Comparison of ENCODE assay signal across 19 cellular contexts in genomic region chr16:66364959-66365306, GRCh38. TPM values are rescaled to one million over a fixed set of nuclear protein-coding genes. Genes with fewer than 3 reads are reported as not detected.
A peak's percentile ranks its signal among the peaks of the same experiment; 100 is the strongest.
DNase-seq lines count a peak whose midpoint lies in the region; ATAC-seq and TF ChIP-seq lines count a peak whose summit lies in the region.
"Had no signal": no experiment of that assay in that cellular context is flagged by ENCODE, and none has a peak within 500 bp of the region (broad histone marks: within the 10 kb centered on the region; RNA-seq: fewer than 3 reads in every experiment).

No MANE protein-coding gene starts in this region.

- no peak for TF ChIP-seq CTCF in esophagus squamous epithelium (IDR thresholded peaks at IDR 0.05)
- no peak for TF ChIP-seq CTCF in osteoblast (IDR thresholded peaks at IDR 0.05; ENCODE audit: extremely low read depth, low read depth, low read length)

- ATAC-seq in right cardiac atrium: no peak
- no peak for ATAC-seq in left cardiac atrium
- no peak for ATAC-seq in HG03457 (IDR thresholded peaks at IDR 0.05; ENCODE audit: unreplicated experiment)
- no peak for ATAC-seq in GM18909 (IDR thresholded peaks at IDR 0.05; ENCODE audit: poor library complexity, unreplicated experiment)
- ATAC-seq: activated CD8-positive, alpha-beta T cell treated with anti-CD3 and anti-CD28 coated beads for 36 hours; activated T-cell treated with anti-CD3 and anti-CD28 coated beads, Interleukin-2, amount 50 U/mL, for 72 hours; WTC11 had no signal

- DNase-seq in right cardiac atrium: no peak
- DNase-seq in left cardiac atrium: no peak
- no peak for DNase-seq in esophagus squamous epithelium (lab: John Stamatoyannopoulos, UW)
- no peak for DNase-seq in osteoblast (ENCODE audit: insufficient read length, low spot score, missing footprints)
- DNase-seq in H4 (ENCODE audit: low spot score): no peak
- no peak for DNase-seq in activated CD4-positive, alpha-beta memory T cell treated with anti-CD3 and anti-CD28 coated beads for 36 hours
- DNase-seq: activated CD8-positive, alpha-beta T cell treated with anti-CD3 and anti-CD28 coated beads for 36 hours; activated T-cell treated with anti-CD3 and anti-CD28 coated beads, Interleukin-2, amount 50 U/mL, for 72 hours; CD8-positive, alpha-beta memory T cell; NCI-H187 treated with DMSO at 0.1 percent for 48 hours; SIG-M5 had no signal

- no peak for TF ChIP-seq POLR2A in esophagus squamous epithelium (IDR thresholded peaks at IDR 0.05)

- no peak overlapping the region for H3K4me3 Mint-ChIP-seq in activated CD4-positive, alpha-beta memory T cell treated with anti-CD3 and anti-CD28 coated beads for 36 hours
- H3K4me3 Mint-ChIP-seq: activated CD8-positive, alpha-beta T cell treated with anti-CD3 and anti-CD28 coated beads for 36 hours; activated naive CD8-positive, alpha-beta T cell; activated T-cell treated with anti-CD3 and anti-CD28 coated beads, Interleukin-2, amount 50 U/mL, for 72 hours; brain; CD8-positive, alpha-beta memory T cell; T-helper 1 cell treated with Interleukin-12 subunit alpha and Interleukin-12 subunit beta and Interleukin-4 antibody, amounts not matched to agents 30 μg/mL and 1 μg/mL, for 36 hours; WTC11 had no signal

- H3K4me3 ChIP-seq in right cardiac atrium (ENCODE audit: low read length): no peak overlapping the region
- no peak overlapping the region for H3K4me3 ChIP-seq in esophagus squamous epithelium
- no peak overlapping the region for H3K4me3 ChIP-seq in osteoblast (ENCODE audit: insufficient read depth, low read length)

- no peaks in the 10 kb centered on the region for H3K79me2 ChIP-seq in osteoblast (ENCODE audit: insufficient read depth, low read length)

- CTCF ChIA-PET in activated CD4-positive, alpha-beta memory T cell treated with anti-CD3 and anti-CD28 coated beads for 36 hours (lab: Charles Lee): interaction anchor here (2.5 kb wide), 1 partner anchor 7 kb away, joined by 8 read pairs; no protein-coding TSS in a partner anchor

- H3K27me3 ChIP-seq in right cardiac atrium (ENCODE audit: control insufficient read depth, insufficient read depth) (no peaks in the 10 kb centered on the region), esophagus squamous epithelium (peaks cover 0 to 9% (median 0%) of the 10 kb centered on the region in 4 donors), osteoblast (ENCODE audit: insufficient read depth, low read length) (peaks cover 31% of the 10 kb centered on the region)

- no peaks in the 10 kb centered on the region for H3K36me3 Mint-ChIP-seq in activated CD4-positive, alpha-beta memory T cell treated with anti-CD3 and anti-CD28 coated beads for 36 hours
- H3K36me3 Mint-ChIP-seq: activated naive CD8-positive, alpha-beta T cell; brain; WTC11 had no signal

- H3K4me2 ChIP-seq in osteoblast (ENCODE audit: insufficient read depth, low read length): peak overlapping the region; percentile 51

- 40% methylated on average over 2 of the region's 2 CpGs for WGBS in right cardiac atrium
- WGBS in esophagus squamous epithelium, 2 donors: 19 to 20% methylated on average over 2 of the region's 2 CpGs

- POLR2A ChIA-PET in activated CD4-positive, alpha-beta memory T cell treated with anti-CD3 and anti-CD28 coated beads for 36 hours (lab: Charles Lee): no interaction called here

- no peak overlapping the region for H2AFZ ChIP-seq in osteoblast (ENCODE audit: low read length)

- H3K4me1 Mint-ChIP-seq in activated CD4-positive, alpha-beta memory T cell treated with anti-CD3 and anti-CD28 coated beads for 36 hours (ENCODE audit: low read depth): no peaks in the 10 kb centered on the region

- no peak overlapping the region for H3K27ac Mint-ChIP-seq in activated CD4-positive, alpha-beta memory T cell treated with anti-CD3 and anti-CD28 coated beads for 36 hours
- H3K27ac Mint-ChIP-seq: activated CD8-positive, alpha-beta T cell treated with anti-CD3 and anti-CD28 coated beads for 36 hours; activated naive CD8-positive, alpha-beta T cell; activated T-cell treated with anti-CD3 and anti-CD28 coated beads, Interleukin-2, amount 50 U/mL, for 72 hours; CD8-positive, alpha-beta memory T cell; T-helper 1 cell treated with Interleukin-12 subunit alpha and Interleukin-12 subunit beta and Interleukin-4 antibody, amounts not matched to agents 30 μg/mL and 1 μg/mL, for 36 hours had no signal

- H3K4me1 ChIP-seq in right cardiac atrium (ENCODE audit: control insufficient read depth, insufficient read depth, low read length): peaks cover 10% of the 10 kb centered on the region
- H3K4me1 ChIP-seq in esophagus squamous epithelium: peaks cover 25 to 76% (median 30%) of the 10 kb centered on the region in 3 donors
- peaks cover 10% of the 10 kb centered on the region for H3K4me1 ChIP-seq in osteoblast (ENCODE audit: insufficient read depth, low read length)

- H3K9me3 ChIP-seq in right cardiac atrium (ENCODE audit: control insufficient read depth, low read length) (no peaks in the 10 kb centered on the region), esophagus squamous epithelium (no peaks in the 10 kb centered on the region), osteoblast (ENCODE audit: low read depth, low read length) (no peaks in the 10 kb centered on the region)

- intact Hi-C loops in right cardiac atrium (cut with DNase I): no loop called here
- intact Hi-C loops in left cardiac atrium (cut with DNase I): no loop called here
- intact Hi-C loops in esophagus squamous epithelium (cut with DNase I): no loop called here
- intact Hi-C loops in activated CD4-positive, alpha-beta memory T cell treated with anti-CD3 and anti-CD28 coated beads for 36 hours (cut with micrococcal nuclease): no loop called here

- H3K27me3 Mint-ChIP-seq in activated CD4-positive, alpha-beta memory T cell treated with anti-CD3 and anti-CD28 coated beads for 36 hours: peaks cover 45% of the 10 kb centered on the region

- no peaks in the 10 kb centered on the region for H4K20me1 ChIP-seq in osteoblast (ENCODE audit: insufficient read depth, low read length)

- H3K9me3 Mint-ChIP-seq in activated CD4-positive, alpha-beta memory T cell treated with anti-CD3 and anti-CD28 coated beads for 36 hours: no peaks in the 10 kb centered on the region
- H3K9me3 Mint-ChIP-seq: activated CD8-positive, alpha-beta T cell treated with anti-CD3 and anti-CD28 coated beads for 36 hours; activated T-cell treated with anti-CD3 and anti-CD28 coated beads, Interleukin-2, amount 50 U/mL, for 72 hours; CD8-positive, alpha-beta memory T cell; T-helper 1 cell treated with Interleukin-12 subunit alpha and Interleukin-12 subunit beta and Interleukin-4 antibody, amounts not matched to agents 30 μg/mL and 1 μg/mL, for 36 hours; WTC11 had no signal

- peak overlapping the region; percentile 84 for H3K27ac ChIP-seq in right cardiac atrium (ENCODE audit: low read length)
- peak overlapping the region; percentile 42 to 87 (median 77) for H3K27ac ChIP-seq in esophagus squamous epithelium
- no peak overlapping the region for H3K27ac ChIP-seq in osteoblast (ENCODE audit: low read depth, low read length)

- no peaks in the 10 kb centered on the region for H3K36me3 ChIP-seq in esophagus squamous epithelium
- no peaks in the 10 kb centered on the region for H3K36me3 ChIP-seq in osteoblast (ENCODE audit: insufficient read depth, low read length)

RNA-seq across cellular contexts. Expression of gene CDH5, which starts 1.6 kb away (rescaled TPM):
- total RNA-seq in right cardiac atrium (10 to 100 TPM; 22.9 to 47.0 (median 40.9) TPM), left cardiac atrium (10 to 100 TPM; 40.3 to 80.0 TPM), esophagus squamous epithelium (10 to 100 TPM in 1 of 4 donors, 1 to 10 TPM in 3; 1.7 to 21.6 (median 8.0) TPM), osteoblast (0.72 and 1.8 TPM in 2 replicates)
- polyA plus RNA-seq in right cardiac atrium: 32.8 TPM
- total RNA-seq in H4 (2014; rRNA removed; shearing (Covaris generic)): not detected in 2 replicates
- total RNA-seq in activated CD4-positive, alpha-beta memory T cell treated with anti-CD3 and anti-CD28 coated beads for 36 hours: not detected
- total RNA-seq: activated CD8-positive, alpha-beta T cell treated with anti-CD3 and anti-CD28 coated beads for 36 hours; activated T-cell treated with anti-CD3 and anti-CD28 coated beads, Interleukin-2, amount 50 U/mL, for 72 hours; CD8-positive, alpha-beta memory T cell; myocyte; NCI-H460 had no signal
- polyA plus RNA-seq: CD8-positive, alpha-beta memory T cell had no signal
